Comparison of ENCODE assay signal across 19 cellular contexts in genomic region chr18:44896817-44897216, GRCh38.
A peak's percentile ranks its signal among the peaks of the same experiment; 100 is the strongest.
DNase-seq lines count a peak whose midpoint lies in the region; FAIRE-seq lines count a peak whose summit lies in the region.
"Had no signal": no experiment of that assay in that cellular context is flagged by ENCODE, and none has a peak within 500 bp of the region (broad histone marks: within the 10 kb centered on the region; RNA-seq: fewer than 3 reads in every experiment).

No MANE protein-coding gene starts in this region.

- no peaks in the 10 kb centered on the region for H3K36me3 Mint-ChIP-seq in activated CD4-positive, alpha-beta memory T cell treated with anti-CD3 and anti-CD28 coated beads for 36 hours
- H3K36me3 Mint-ChIP-seq: T-cell had no signal

- no peak overlapping the region for H3K4me3 Mint-ChIP-seq in activated CD4-positive, alpha-beta memory T cell treated with anti-CD3 and anti-CD28 coated beads for 36 hours
- H3K4me3 Mint-ChIP-seq: activated T-helper 17 cell treated with anti-CD3 and anti-CD28 coated beads, Interleukin-2, amount 50 U/mL, for 72 hours; effector memory CD8-positive, alpha-beta T cell; H9; T-cell; WTC11 had no signal

- H3K27me3 Mint-ChIP-seq in activated CD4-positive, alpha-beta memory T cell treated with anti-CD3 and anti-CD28 coated beads for 36 hours = peaks cover 5% of the 10 kb centered on the region
- H3K27me3 Mint-ChIP-seq: effector memory CD8-positive, alpha-beta T cell had no signal

- in situ Hi-C loops in KBM-7 (cut with MboI; ENCODE audit: low pct_unique_long_range_greater_than_20kb, low sequenced_read_pairs) = no loop called here

- POLR2A ChIA-PET in activated CD4-positive, alpha-beta memory T cell treated with anti-CD3 and anti-CD28 coated beads for 36 hours (lab: Charles Lee) = no interaction called here

- CTCF ChIA-PET in activated CD4-positive, alpha-beta memory T cell treated with anti-CD3 and anti-CD28 coated beads for 36 hours (lab: Charles Lee) = interaction anchor here (1.1 kb wide), 1 partner anchor 10 kb away, joined by 4 read pairs; no protein-coding TSS in a partner anchor

- H3K9me3 Mint-ChIP-seq in activated CD4-positive, alpha-beta memory T cell treated with anti-CD3 and anti-CD28 coated beads for 36 hours = peaks cover 2% of the 10 kb centered on the region
- H3K9me3 Mint-ChIP-seq: activated T-helper 17 cell treated with anti-CD3 and anti-CD28 coated beads, Interleukin-2, amount 50 U/mL, for 72 hours; effector memory CD8-positive, alpha-beta T cell; T-cell had no signal

- intact Hi-C loops in activated CD4-positive, alpha-beta memory T cell treated with anti-CD3 and anti-CD28 coated beads for 36 hours (cut with micrococcal nuclease) = loop anchor here (10.0 kb wide), 1 partner anchor 488 kb away; no protein-coding TSS in a partner anchor

- peaks cover 42% of the 10 kb centered on the region for H3K4me1 Mint-ChIP-seq in activated CD4-positive, alpha-beta memory T cell treated with anti-CD3 and anti-CD28 coated beads for 36 hours (ENCODE audit: low read depth)

- no peak overlapping the region for H3K27ac Mint-ChIP-seq in activated CD4-positive, alpha-beta memory T cell treated with anti-CD3 and anti-CD28 coated beads for 36 hours
- H3K27ac Mint-ChIP-seq: activated T-helper 17 cell treated with anti-CD3 and anti-CD28 coated beads, Interleukin-2, amount 50 U/mL, for 72 hours; effector memory CD8-positive, alpha-beta T cell; H9; T-cell; WTC11 had no signal

- DNase-seq in DMS53 treated with DMSO at 0.1 percent for 48 hours (lab: John Stamatoyannopoulos, UW; ENCODE audit: unreplicated experiment) (peak; percentile 95), NCI-H187 treated with DMSO at 0.1 percent for 48 hours (lab: John Stamatoyannopoulos, UW) (peak; percentile 38), NCI-H510A treated with DMSO at 0.1 percent for 48 hours (lab: John Stamatoyannopoulos, UW) (peak; percentile 90), KBM-7 (no peak), iPS-NIHi11 (ENCODE audit: low spot score) (no peak)
- DNase-seq in activated CD4-positive, alpha-beta memory T cell treated with anti-CD3 and anti-CD28 coated beads for 36 hours = no peak
- no peak for DNase-seq in activated CD4-positive, CD25-positive, alpha-beta regulatory T cell (lab: John Stamatoyannopoulos, UW)
- DNase-seq: ACHN; activated CD8-positive, alpha-beta memory T cell treated with anti-CD3 and anti-CD28 coated beads for 24 hours; effector memory CD8-positive, alpha-beta T cell; H9; MG63; NK-92 treated with Interleukin-12 subunit alpha and Interleukin-12 subunit beta, amount 100 ng/mL, for 24 hours; RPMI8226; stimulated activated CD4-positive, alpha-beta T cell treated with anti-CD3 and anti-CD28 coated beads, Interleukin-1b, Interleukin-23, amount 100 ng/mL, for 48 hours; T-cell had no signal

- FAIRE-seq in islet of Langerhans (lab: Jason Lieb, UNC) = peak; percentile 84

Comparison
In these comparisons a context has a peak if more than half of its experiments do, and no peak if none do; other contexts are left out.
1. DNase-seq: peak in DMS53 treated with DMSO at 0.1 percent for 48 hours (single experiment), NCI-H187 treated with DMSO at 0.1 percent for 48 hours (single experiment) and NCI-H510A treated with DMSO at 0.1 percent for 48 hours (single experiment); none in activated CD4-positive, alpha-beta memory T cell treated with anti-CD3 and anti-CD28 coated beads for 36 hours (single experiment), KBM-7 (single experiment), iPS-NIHi11 (single experiment) and activated CD4-positive, CD25-positive, alpha-beta regulatory T cell (0 of 4).